In the genomic region with DNA sequence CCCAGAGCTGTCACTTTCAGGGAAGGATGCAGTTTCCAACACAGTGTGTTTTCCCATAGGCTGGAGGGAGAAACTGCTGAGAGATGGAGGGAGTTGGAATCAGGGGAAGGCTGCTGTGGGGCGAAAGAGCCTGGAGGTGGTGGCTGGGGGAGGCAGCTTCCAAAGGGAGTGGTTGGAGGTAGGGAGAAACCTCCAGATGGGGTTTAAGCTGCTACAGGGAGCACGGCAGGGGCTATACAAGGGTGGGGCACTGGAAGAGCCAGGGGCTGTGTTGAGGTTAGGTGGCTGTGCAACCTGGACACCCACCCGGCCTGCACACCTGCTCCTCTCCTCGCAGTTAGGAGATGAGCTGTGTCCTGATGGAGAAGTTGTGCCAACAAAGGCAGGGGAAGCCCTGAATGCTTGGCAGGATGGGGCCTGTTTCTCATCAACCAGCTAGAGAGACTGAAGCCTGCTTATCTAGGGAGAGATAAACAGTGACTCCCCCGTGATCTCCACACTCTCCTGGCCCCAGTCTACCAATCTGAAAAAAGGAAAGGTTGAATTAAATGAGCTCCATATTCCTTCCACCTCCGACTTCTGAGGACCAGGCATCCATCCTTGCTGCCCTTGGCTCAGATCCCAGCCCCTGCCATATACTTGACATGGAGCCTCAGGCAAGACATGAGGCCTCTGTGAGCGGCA, we compare ENCODE assay signal across 25 cellular contexts. TPM values are rescaled to one million over a fixed set of nuclear protein-coding genes. Genes with fewer than 3 reads are reported as not detected.
DNase-seq lines count a peak whose midpoint lies in the region; ATAC-seq and TF ChIP-seq lines count a peak whose summit lies in the region.
"Had no signal": no experiment of that assay in that cellular context is flagged by ENCODE, and none has a peak within 500 bp of the region (broad histone marks: within the 10 kb centered on the region; RNA-seq: fewer than 3 reads in every experiment).

No MANE protein-coding gene starts in this region.

- H3K4me1 Mint-ChIP-seq in activated naive CD8-positive, alpha-beta T cell treated with anti-CD3 and anti-CD28 coated beads, Interleukin-2, amount 10 ng/mL, durations not matched to agents 7 days and 5 days: peaks cover 30% of the 10 kb centered on the region
- peaks cover 21% of the 10 kb centered on the region for H3K4me1 Mint-ChIP-seq in activated naive CD8-positive, alpha-beta T cell treated with anti-CD3 and anti-CD28 coated beads, Interleukin-2, amount 50 U/mL, for 24 hours
- peaks cover 50% of the 10 kb centered on the region for H3K4me1 Mint-ChIP-seq in endothelial cell (ENCODE audit: unreplicated experiment)

- DNase-seq in activated naive CD8-positive, alpha-beta T cell treated with anti-CD3 and anti-CD28 coated beads, Interleukin-2, amount 10 ng/mL, durations not matched to agents 7 days and 5 days: no peak
- DNase-seq in activated naive CD8-positive, alpha-beta T cell treated with anti-CD3 and anti-CD28 coated beads, Interleukin-2, amount 50 U/mL, for 24 hours: no peak
- DNase-seq in RPMI7951 (ENCODE audit: low read depth) (peak; percentile 7), endothelial cell (ENCODE audit: low spot score) (no peak), transverse colon (no peak), head of caudate nucleus (no peak)
- no peak for DNase-seq in activated effector memory CD4-positive, alpha-beta T cell treated with anti-CD3 and anti-CD28 coated beads, Interleukin-2, amount 50 U/mL, for 16 hours
- DNase-seq: activated CD4-positive, alpha-beta T cell treated with anti-CD3 and anti-CD28 coated beads, Interleukin-2, amount 10 ng/mL, durations not matched to agents 24 days and 14 days; activated naive CD8-positive, alpha-beta T cell treated with anti-CD3 and anti-CD28 coated beads for 36 hours; Karpas-422; naive thymus-derived CD4-positive, alpha-beta T cell; NCI-H146; NCI-H510A treated with DMSO at 0.1 percent for 48 hours; SJCRH30; small intestine; stimulated activated CD4-positive, alpha-beta T cell treated with anti-CD3 and anti-CD28 coated beads, Interleukin-1b, Interleukin-23, amount 100 ng/mL, for 48 hours; uterus had no signal

- 53 to 71% methylated on average over 2 to 7 of the region's 7 CpGs for WGBS in transverse colon (ENCODE audit: low coverage in 1 of 2), 2 donors

- no peaks in the 10 kb centered on the region for H3K9me3 ChIP-seq in transverse colon
- H3K9me3 ChIP-seq: SJCRH30, uterus had no signal

- no peak for TF ChIP-seq EP300 in transverse colon (IDR thresholded peaks at IDR 0.05; ENCODE audit: low read depth)

- in situ Hi-C loops in transverse colon (cut with MboI; ENCODE audit: low pct_ligation_motif_present in 1 of 4, low pct_unique_long_range_greater_than_20kb in 1 of 4, low sequenced_read_pairs in 3 of 4): loop anchor here in 2 of 4 donors (10.0 kb wide), 2 partner anchors 57 to 97 kb away; partner anchors contain the start of gene TPBGL (in 2 of the 2)

- no peak overlapping the region for H3K4me3 ChIP-seq in transverse colon
- H3K4me3 ChIP-seq: SJCRH30, uterus had no signal

- no peaks in the 10 kb centered on the region for H3K36me3 ChIP-seq in transverse colon
- H3K36me3 ChIP-seq: SJCRH30, uterus had no signal

- no peak for ATAC-seq in activated naive CD8-positive, alpha-beta T cell treated with anti-CD3 and anti-CD28 coated beads, Interleukin-2, amount 10 ng/mL, durations not matched to agents 7 days and 5 days (ENCODE audit: low read depth)
- no peak for ATAC-seq in activated naive CD8-positive, alpha-beta T cell treated with anti-CD3 and anti-CD28 coated beads, Interleukin-2, amount 50 U/mL, for 24 hours
- ATAC-seq: Panc1 had no signal

- H3K36me3 Mint-ChIP-seq in activated naive CD8-positive, alpha-beta T cell treated with anti-CD3 and anti-CD28 coated beads, Interleukin-2, amount 10 ng/mL, durations not matched to agents 7 days and 5 days: no peaks in the 10 kb centered on the region
- no peaks in the 10 kb centered on the region for H3K36me3 Mint-ChIP-seq in activated naive CD8-positive, alpha-beta T cell treated with anti-CD3 and anti-CD28 coated beads, Interleukin-2, amount 50 U/mL, for 24 hours (ENCODE audit: low read depth)
- H3K36me3 Mint-ChIP-seq in endothelial cell (ENCODE audit: low read depth, unreplicated experiment): peaks cover 7% of the 10 kb centered on the region
- H3K36me3 Mint-ChIP-seq: memory B cell had no signal

- no peak overlapping the region for H3K4me3 Mint-ChIP-seq in activated naive CD8-positive, alpha-beta T cell treated with anti-CD3 and anti-CD28 coated beads, Interleukin-2, amount 10 ng/mL, durations not matched to agents 7 days and 5 days
- H3K4me3 Mint-ChIP-seq in activated naive CD8-positive, alpha-beta T cell treated with anti-CD3 and anti-CD28 coated beads, Interleukin-2, amount 50 U/mL, for 24 hours: no peak overlapping the region
- H3K4me3 Mint-ChIP-seq in endothelial cell (ENCODE audit: unreplicated experiment): peak overlapping the region; percentile 82
- H3K4me3 Mint-ChIP-seq: activated CD4-positive, alpha-beta T cell treated with anti-CD3 and anti-CD28 coated beads, Interleukin-2, amount 10 ng/mL, durations not matched to agents 24 days and 14 days; activated naive CD8-positive, alpha-beta T cell treated with anti-CD3 and anti-CD28 coated beads for 36 hours; B cell; memory B cell; naive thymus-derived CD4-positive, alpha-beta T cell had no signal

- no peak for TF ChIP-seq POLR2A in transverse colon (IDR thresholded peaks at IDR 0.05)

- no peaks in the 10 kb centered on the region for H3K27me3 ChIP-seq in transverse colon
- H3K27me3 ChIP-seq: SJCRH30, uterus had no signal

- peaks cover 3 to 85% (median 41%) of the 10 kb centered on the region in 4 donors for H3K4me1 ChIP-seq in transverse colon
- H3K4me1 ChIP-seq: uterus had no signal

- H3K27ac ChIP-seq in temporal lobe (ENCODE audit: low read depth, low read length): peak overlapping the region; percentile 38
- peak overlapping the region in 2 of 4 donors; percentile 13 to 41 for H3K27ac ChIP-seq in transverse colon
- H3K27ac ChIP-seq: SJCRH30, uterus had no signal

- POLR2A ChIA-PET in activated naive CD8-positive, alpha-beta T cell treated with anti-CD3 and anti-CD28 coated beads, Interleukin-2, amount 10 ng/mL, durations not matched to agents 7 days and 5 days (lab: Charles Lee): interaction anchor here (1.1 to 1.5 kb wide), 2 partner anchors 28 to 128 kb away, joined by 3 read pairs; no protein-coding TSS in a partner anchor

- no peaks in the 10 kb centered on the region for H3K9me3 Mint-ChIP-seq in activated naive CD8-positive, alpha-beta T cell treated with anti-CD3 and anti-CD28 coated beads, Interleukin-2, amount 10 ng/mL, durations not matched to agents 7 days and 5 days
- H3K9me3 Mint-ChIP-seq in activated naive CD8-positive, alpha-beta T cell treated with anti-CD3 and anti-CD28 coated beads, Interleukin-2, amount 50 U/mL, for 24 hours: no peaks in the 10 kb centered on the region
- H3K9me3 Mint-ChIP-seq in endothelial cell (ENCODE audit: unreplicated experiment): no peaks in the 10 kb centered on the region
- H3K9me3 Mint-ChIP-seq: activated CD4-positive, alpha-beta T cell treated with anti-CD3 and anti-CD28 coated beads, Interleukin-2, amount 10 ng/mL, durations not matched to agents 24 days and 14 days; activated naive CD8-positive, alpha-beta T cell treated with anti-CD3 and anti-CD28 coated beads for 36 hours; memory B cell; naive thymus-derived CD4-positive, alpha-beta T cell had no signal

- H3K27ac Mint-ChIP-seq in activated naive CD8-positive, alpha-beta T cell treated with anti-CD3 and anti-CD28 coated beads, Interleukin-2, amount 10 ng/mL, durations not matched to agents 7 days and 5 days: peak overlapping the region; percentile 59
- H3K27ac Mint-ChIP-seq in activated naive CD8-positive, alpha-beta T cell treated with anti-CD3 and anti-CD28 coated beads, Interleukin-2, amount 50 U/mL, for 24 hours: no peak overlapping the region
- peak overlapping the region; percentile 68 for H3K27ac Mint-ChIP-seq in endothelial cell (ENCODE audit: unreplicated experiment)
- H3K27ac Mint-ChIP-seq: activated CD4-positive, alpha-beta T cell treated with anti-CD3 and anti-CD28 coated beads, Interleukin-2, amount 10 ng/mL, durations not matched to agents 24 days and 14 days; activated naive CD8-positive, alpha-beta T cell treated with anti-CD3 and anti-CD28 coated beads for 36 hours; B cell; memory B cell had no signal

- TF ChIP-seq CTCF in endothelial cell (IDR thresholded peaks at IDR 0.05; ENCODE audit: unreplicated experiment): no peak
- TF ChIP-seq CTCF in transverse colon (IDR thresholded peaks at IDR 0.05): no peak

- intact Hi-C loops in transverse colon (cut with DNase I; ENCODE audit: low total_unique reads): no loop called here
- intact Hi-C loops in head of caudate nucleus (cut with DNase I): no loop called here

- H3K27me3 Mint-ChIP-seq in activated naive CD8-positive, alpha-beta T cell treated with anti-CD3 and anti-CD28 coated beads, Interleukin-2, amount 10 ng/mL, durations not matched to agents 7 days and 5 days: peaks cover 18% of the 10 kb centered on the region
- H3K27me3 Mint-ChIP-seq in activated naive CD8-positive, alpha-beta T cell treated with anti-CD3 and anti-CD28 coated beads, Interleukin-2, amount 50 U/mL, for 24 hours: peaks cover 10% of the 10 kb centered on the region
- H3K27me3 Mint-ChIP-seq in endothelial cell (ENCODE audit: unreplicated experiment): peaks cover 8% of the 10 kb centered on the region
- H3K27me3 Mint-ChIP-seq: activated naive CD8-positive, alpha-beta T cell treated with anti-CD3 and anti-CD28 coated beads for 36 hours had no signal

RNA-seq across cellular contexts. Expression of gene SLCO2B1, which starts 3.6 kb away (rescaled TPM):
- total RNA-seq in activated naive CD8-positive, alpha-beta T cell treated with anti-CD3 and anti-CD28 coated beads, Interleukin-2, amount 10 ng/mL, durations not matched to agents 7 days and 5 days: 1 to 10 TPM; 1.1 to 2.6 TPM
- 0.39 and 0.60 TPM in 2 replicates for total RNA-seq in RPMI7951 (2014; rRNA removed; shearing (Covaris generic))
- total RNA-seq in endothelial cell (ENCODE audit: unreplicated experiment) (3.5 TPM), temporal lobe (10.3 TPM), transverse colon (100 to 1,000 TPM in 3 of 4 donors, 10 to 100 TPM in 1; 72.9 to 165 (median 111) TPM)
- total RNA-seq: activated CD4-positive, alpha-beta T cell treated with anti-CD3 and anti-CD28 coated beads, Interleukin-2, amount 10 ng/mL, durations not matched to agents 24 days and 14 days; activated naive CD8-positive, alpha-beta T cell treated with anti-CD3 and anti-CD28 coated beads for 36 hours; fibroblast of lung had no signal

RNA-seq across cellular contexts. Expression of gene OR2AT4, which starts 50.7 kb away (rescaled TPM):
- total RNA-seq in activated naive CD8-positive, alpha-beta T cell treated with anti-CD3 and anti-CD28 coated beads, Interleukin-2, amount 10 ng/mL, durations not matched to agents 7 days and 5 days: not detected
- total RNA-seq in RPMI7951 (2014; rRNA removed; shearing (Covaris generic)): not detected in 2 replicates
- total RNA-seq in endothelial cell (ENCODE audit: unreplicated experiment): 0.08 TPM
- total RNA-seq in temporal lobe: not detected
- total RNA-seq in transverse colon: not detected
- total RNA-seq: A673; activated CD4-positive, alpha-beta T cell treated with anti-CD3 and anti-CD28 coated beads, Interleukin-2, amount 10 ng/mL, durations not matched to agents 24 days and 14 days; activated naive CD8-positive, alpha-beta T cell treated with anti-CD3 and anti-CD28 coated beads for 36 hours; B cell; fibroblast of lung; naive thymus-derived CD4-positive, alpha-beta T cell; osteoblast; SJCRH30; T-helper 1 cell treated with Interleukin-12 subunit alpha and Interleukin-12 subunit beta and Interleukin-4 antibody, amounts not matched to agents 30 ng/mL and 1 ng/mL, for 36 hours; uterus had no signal
